Comparison of ENCODE assay signal across 8 cellular contexts in genomic region chr1:179002552-179003345, GRCh38. TPM values are rescaled to one million over a fixed set of nuclear protein-coding genes. Genes with fewer than 3 reads are reported as not detected.
A peak's percentile ranks its signal among the peaks of the same experiment; 100 is the strongest.
DNase-seq lines count a peak whose midpoint lies in the region; ATAC-seq and TF ChIP-seq lines count a peak whose summit lies in the region.

No MANE protein-coding gene starts in this region.

- H3K4me1 ChIP-seq in DND-41 (ENCODE audit: insufficient read depth, low read length), result peaks cover 7% of the 10 kb centered on the region
- no peaks in the 10 kb centered on the region for H3K4me1 ChIP-seq in right cardiac atrium (ENCODE audit: control insufficient read depth, insufficient read depth, low read length)
- H3K4me1 ChIP-seq in rectal smooth muscle tissue (ENCODE audit: control insufficient read depth, insufficient read depth, low read length), result no peaks in the 10 kb centered on the region
- H3K4me1 ChIP-seq in aorta (ENCODE audit: control insufficient read depth in 1 of 2, insufficient read depth in 2 of 2, low read length in 2 of 2), result no peaks in the 10 kb centered on the region

- no peak overlapping the region for H3K9ac ChIP-seq in DND-41 (ENCODE audit: low read depth, low read length)
- H3K9ac ChIP-seq in rectal smooth muscle tissue (ENCODE audit: low read length), result peak overlapping the region; percentile 25

- no peaks in the 10 kb centered on the region for H3K27me3 Mint-ChIP-seq in activated naive CD8-positive, alpha-beta T cell treated with anti-CD3 and anti-CD28 coated beads for 36 hours

- DNase-seq in DND-41 (peak; percentile 77), LNCaP clone FGC (ENCODE audit: low read depth) (no peak), SKM-1 (lab: John Stamatoyannopoulos, UW; ENCODE audit: unreplicated experiment) (peak; percentile 47), right cardiac atrium (peak; percentile 72 to 94 (median 87)), aorta (peak; percentile 75 to 91)
- DNase-seq in activated naive CD8-positive, alpha-beta T cell treated with anti-CD3 and anti-CD28 coated beads for 36 hours, result peak; percentile 70

- H3K4me3 Mint-ChIP-seq in activated naive CD8-positive, alpha-beta T cell treated with anti-CD3 and anti-CD28 coated beads for 36 hours, result no peak overlapping the region

- H3K27ac Mint-ChIP-seq in activated naive CD8-positive, alpha-beta T cell treated with anti-CD3 and anti-CD28 coated beads for 36 hours, result no peak overlapping the region

- intact Hi-C loops in right cardiac atrium (cut with DNase I), result loop anchor here (2.0 to 10.0 kb wide), 8 partner anchors 188 to 470 kb away; no protein-coding TSS in a partner anchor
- intact Hi-C loops in aorta (cut with DNase I), result loop anchor here (1.0 to 10.0 kb wide), 7 partner anchors 60 to 458 kb away; no protein-coding TSS in a partner anchor

- 24% methylated on average over 20 of the region's 20 CpGs for WGBS in right cardiac atrium
- WGBS in aorta, 2 donors, result 20 to 22% methylated on average over 20 of the region's 20 CpGs

- TF ChIP-seq CTCF in DND-41 (IDR thresholded peaks at IDR 0.05; ENCODE audit: borderline replicate concordance, extremely low read depth, low read length, poor library complexity, severe bottlenecking) (peak; percentile 96), LNCaP clone FGC (IDR thresholded peaks at IDR 0.05; ENCODE audit: control insufficient read depth, extremely low read depth, insufficient read depth) (peak; percentile 85)

- H4K20me1 ChIP-seq in DND-41 (ENCODE audit: insufficient read depth, low read length), result no peaks in the 10 kb centered on the region

- no peaks in the 10 kb centered on the region for H3K36me3 ChIP-seq in DND-41 (ENCODE audit: insufficient read depth, low read length)
- H3K36me3 ChIP-seq in rectal smooth muscle tissue (ENCODE audit: control insufficient read depth, insufficient read depth, low read length), result no peaks in the 10 kb centered on the region
- H3K36me3 ChIP-seq in aorta (ENCODE audit: control insufficient read depth in 1 of 2, insufficient read depth in 2 of 2, low read length in 1 of 2), result no peaks in the 10 kb centered on the region

- H3K4me1 Mint-ChIP-seq in activated naive CD8-positive, alpha-beta T cell treated with anti-CD3 and anti-CD28 coated beads for 36 hours, result peaks cover 16% of the 10 kb centered on the region

- H3K27ac ChIP-seq in DND-41 (ENCODE audit: low read length), result no peak overlapping the region
- no peak overlapping the region for H3K27ac ChIP-seq in right cardiac atrium (ENCODE audit: low read length)
- H3K27ac ChIP-seq in rectal smooth muscle tissue (ENCODE audit: low read depth, low read length), result no peak overlapping the region
- H3K27ac ChIP-seq in aorta (ENCODE audit: low read depth in 1 of 2, low read length in 2 of 2), result no peak overlapping the region

- no peaks in the 10 kb centered on the region for H3K36me3 Mint-ChIP-seq in activated naive CD8-positive, alpha-beta T cell treated with anti-CD3 and anti-CD28 coated beads for 36 hours

- H3K9me3 Mint-ChIP-seq in activated naive CD8-positive, alpha-beta T cell treated with anti-CD3 and anti-CD28 coated beads for 36 hours, result no peaks in the 10 kb centered on the region

- peak; percentile 90 for ATAC-seq in DND-41 (ENCODE audit: insufficient read depth, low read depth)
- peak; percentile 82 for ATAC-seq in GM21717 (IDR thresholded peaks at IDR 0.05; ENCODE audit: unreplicated experiment)
- ATAC-seq in right cardiac atrium, result peak; percentile 84 to 88
- ATAC-seq in aorta (ENCODE audit: low FRiP score), result peak; percentile 87

- H3K4me3 ChIP-seq in DND-41 (ENCODE audit: low read depth in 1 of 2, low read length in 2 of 2) (no peak overlapping the region), LNCaP clone FGC (ENCODE audit: low read depth, low read length) (no peak overlapping the region), right cardiac atrium (ENCODE audit: low read length) (no peak overlapping the region), rectal smooth muscle tissue (ENCODE audit: low read length) (peak overlapping the region; percentile 47), aorta (ENCODE audit: low read length in 2 of 2) (no peak overlapping the region)

- H3K9me3 ChIP-seq in DND-41 (ENCODE audit: insufficient read depth, low read length, severe bottlenecking) (no peaks in the 10 kb centered on the region), right cardiac atrium (ENCODE audit: control insufficient read depth, low read length) (no peaks in the 10 kb centered on the region), aorta (ENCODE audit: control insufficient read depth, low read length) (no peaks in the 10 kb centered on the region)

- no peaks in the 10 kb centered on the region for H3K79me2 ChIP-seq in DND-41 (ENCODE audit: insufficient read depth, low read length)

- H2AFZ ChIP-seq in DND-41 (ENCODE audit: low read depth, low read length), result peak overlapping the region; percentile 80

- peak overlapping the region; percentile 11; the same call in 1 of the 2 replicates for H3K4me2 ChIP-seq in DND-41 (ENCODE audit: insufficient read depth, low read length)

- no peaks in the 10 kb centered on the region for H3K27me3 ChIP-seq in DND-41 (ENCODE audit: insufficient read depth, low read length, poor library complexity)
- no peaks in the 10 kb centered on the region for H3K27me3 ChIP-seq in right cardiac atrium (ENCODE audit: control insufficient read depth, insufficient read depth)
- H3K27me3 ChIP-seq in rectal smooth muscle tissue (ENCODE audit: control insufficient read depth, insufficient read depth, low read length), result no peaks in the 10 kb centered on the region
- H3K27me3 ChIP-seq in aorta (ENCODE audit: control insufficient read depth in 1 of 2, insufficient read depth in 2 of 2, low read length in 1 of 2), result no peaks in the 10 kb centered on the region

RNA-seq across cellular contexts. Expression of gene FAM20B, which starts 22.9 kb away (rescaled TPM):
- total RNA-seq in activated naive CD8-positive, alpha-beta T cell treated with anti-CD3 and anti-CD28 coated beads for 36 hours, result 10 to 100 TPM; 37.4 to 42.6 TPM
- 10 to 100 TPM; 59.0 to 81.3 (median 62.1) TPM for total RNA-seq in right cardiac atrium
- polyA plus RNA-seq in right cardiac atrium, result 24.2 TPM
- total RNA-seq in aorta, result 10 to 100 TPM; 55.6 to 75.5 TPM
- 10 to 100 TPM; 22.5 to 23.9 TPM for polyA plus RNA-seq in aorta
